Comparison of ENCODE assay signal across 8 cellular contexts in genomic region chr2:131105950-131106801, GRCh38. TPM values are rescaled to one million over a fixed set of nuclear protein-coding genes. Genes with fewer than 3 reads are reported as not detected.
A peak's percentile ranks its signal among the peaks of the same experiment; 100 is the strongest.
DNase-seq lines count a peak whose midpoint lies in the region; ATAC-seq and TF ChIP-seq lines count a peak whose summit lies in the region.

No MANE protein-coding gene starts in this region.

- H3K9me3 ChIP-seq in osteoblast (ENCODE audit: low read depth, low read length) (no peaks in the 10 kb centered on the region), aorta (ENCODE audit: control insufficient read depth, low read length) (no peaks in the 10 kb centered on the region)

- H3K36me3 Mint-ChIP-seq in activated CD8-positive, alpha-beta memory T cell treated with anti-CD3 and anti-CD28 coated beads, Interleukin-2, amount 10 ng/mL, durations not matched to agents 7 days and 5 days, result peaks cover 25% of the 10 kb centered on the region

- H3K4me2 ChIP-seq in osteoblast (ENCODE audit: insufficient read depth, low read length), result peak overlapping the region; percentile 91

- peak; percentile 46 for DNase-seq in activated CD8-positive, alpha-beta memory T cell treated with anti-CD3 and anti-CD28 coated beads, Interleukin-2, amount 10 ng/mL, durations not matched to agents 7 days and 5 days
- no peak for DNase-seq in activated CD8-positive, alpha-beta memory T cell treated with anti-CD3 and anti-CD28 coated beads for 24 hours
- DNase-seq in NCI-H2227 (lab: John Stamatoyannopoulos, UW; ENCODE audit: unreplicated experiment) (peak; percentile 24), foreskin melanocyte (peak; percentile 66), osteoblast (ENCODE audit: insufficient read length, low spot score, missing footprints) (peak; percentile 76), aorta (peak; percentile 68 to 74)
- DNase-seq in activated T-cell treated with anti-CD3 and anti-CD28 coated beads, Interleukin-2, amount 50 U/mL, for 48 hours, result peak; percentile 67 to 69

- TF ChIP-seq CTCF in osteoblast (IDR thresholded peaks at IDR 0.05; ENCODE audit: extremely low read depth, low read depth, low read length), result no peak

- no peaks in the 10 kb centered on the region for H3K9me3 Mint-ChIP-seq in activated CD8-positive, alpha-beta memory T cell treated with anti-CD3 and anti-CD28 coated beads, Interleukin-2, amount 10 ng/mL, durations not matched to agents 7 days and 5 days (ENCODE audit: low read depth)

- no peaks in the 10 kb centered on the region for H3K27me3 Mint-ChIP-seq in activated CD8-positive, alpha-beta memory T cell treated with anti-CD3 and anti-CD28 coated beads, Interleukin-2, amount 10 ng/mL, durations not matched to agents 7 days and 5 days

- peak overlapping the region; percentile 98 for H3K4me3 ChIP-seq in osteoblast (ENCODE audit: insufficient read depth, low read length)
- peak overlapping the region; percentile 91 to 97 for H3K4me3 ChIP-seq in aorta (ENCODE audit: low read length in 2 of 2)

- H2AFZ ChIP-seq in osteoblast (ENCODE audit: low read length), result peak overlapping the region; percentile 75

- peaks cover 21% of the 10 kb centered on the region for H3K4me1 ChIP-seq in osteoblast (ENCODE audit: insufficient read depth, low read length)
- no peaks in the 10 kb centered on the region for H3K4me1 ChIP-seq in aorta (ENCODE audit: control insufficient read depth in 1 of 2, insufficient read depth in 2 of 2, low read length in 2 of 2)

- intact Hi-C loops in aorta (cut with DNase I), result loop anchor here in 1 of 2 donors (10.0 kb wide), 1 partner anchor 389 kb away; the partner anchor contains the start of gene MZT2A

- CTCF ChIA-PET in activated CD8-positive, alpha-beta memory T cell treated with anti-CD3 and anti-CD28 coated beads, Interleukin-2, amount 10 ng/mL, durations not matched to agents 7 days and 5 days (lab: Charles Lee), result no interaction called here

- H4K20me1 ChIP-seq in osteoblast (ENCODE audit: insufficient read depth, low read length), result peaks cover 24% of the 10 kb centered on the region

- 2 to 4% methylated on average over 19 of the region's 19 CpGs for WGBS in aorta, 2 donors

- peak overlapping the region; percentile 93 for H3K4me3 Mint-ChIP-seq in activated CD8-positive, alpha-beta memory T cell treated with anti-CD3 and anti-CD28 coated beads, Interleukin-2, amount 10 ng/mL, durations not matched to agents 7 days and 5 days

- H3K4me1 Mint-ChIP-seq in activated CD8-positive, alpha-beta memory T cell treated with anti-CD3 and anti-CD28 coated beads, Interleukin-2, amount 10 ng/mL, durations not matched to agents 7 days and 5 days, result peaks cover 52% of the 10 kb centered on the region

- peak; percentile 4 for ATAC-seq in activated CD8-positive, alpha-beta memory T cell treated with anti-CD3 and anti-CD28 coated beads, Interleukin-2, amount 10 ng/mL, durations not matched to agents 7 days and 5 days
- ATAC-seq in HG02759 (IDR thresholded peaks at IDR 0.05; ENCODE audit: unreplicated experiment), result peak; percentile 47
- peak; percentile 31 for ATAC-seq in aorta (ENCODE audit: low FRiP score)

- H3K36me3 ChIP-seq in osteoblast (ENCODE audit: insufficient read depth, low read length) (no peaks in the 10 kb centered on the region), aorta (ENCODE audit: control insufficient read depth in 1 of 2, insufficient read depth in 2 of 2, low read length in 1 of 2) (no peaks in the 10 kb centered on the region)

- H3K79me2 ChIP-seq in osteoblast (ENCODE audit: insufficient read depth, low read length), result peaks cover 61% of the 10 kb centered on the region

- H3K27me3 ChIP-seq in osteoblast (ENCODE audit: insufficient read depth, low read length) (no peaks in the 10 kb centered on the region), aorta (ENCODE audit: control insufficient read depth in 1 of 2, insufficient read depth in 2 of 2, low read length in 1 of 2) (no peaks in the 10 kb centered on the region)

- H3K27ac ChIP-seq in osteoblast (ENCODE audit: low read depth, low read length), result peak overlapping the region; percentile 95
- H3K27ac ChIP-seq in aorta (ENCODE audit: low read depth in 1 of 2, low read length in 2 of 2), result peak overlapping the region in 1 of 2 donors; percentile 60

- peak overlapping the region; percentile 93 for H3K27ac Mint-ChIP-seq in activated CD8-positive, alpha-beta memory T cell treated with anti-CD3 and anti-CD28 coated beads, Interleukin-2, amount 10 ng/mL, durations not matched to agents 7 days and 5 days

RNA-seq across cellular contexts. Expression of gene PLEKHB2, which starts 1.0 kb away (rescaled TPM):
- total RNA-seq in activated CD8-positive, alpha-beta memory T cell treated with anti-CD3 and anti-CD28 coated beads, Interleukin-2, amount 10 ng/mL, durations not matched to agents 7 days and 5 days, result 10 to 100 TPM; 58.5 to 64.3 TPM
- 63.9 and 79.3 TPM in 2 replicates for total RNA-seq in osteoblast
- total RNA-seq in aorta, result 10 to 100 TPM; 23.8 to 41.3 TPM
- 10 to 100 TPM; 17.4 to 31.3 TPM for polyA plus RNA-seq in aorta

RNA-seq across cellular contexts. Expression of gene FAM168B, which starts 12.9 kb away (rescaled TPM):
- 10 to 100 TPM; 40.6 to 65.5 TPM for total RNA-seq in activated CD8-positive, alpha-beta memory T cell treated with anti-CD3 and anti-CD28 coated beads, Interleukin-2, amount 10 ng/mL, durations not matched to agents 7 days and 5 days
- 100 and 117 TPM in 2 replicates for total RNA-seq in osteoblast
- 10 to 100 TPM; 80.3 to 86.7 TPM for total RNA-seq in aorta
- polyA plus RNA-seq in aorta, result 10 to 100 TPM; 31.3 to 35.8 TPM
